Comparison of ENCODE assay signal across 10 cellular contexts in genomic region chr10:33136781-33137180, GRCh38.
DNase-seq lines count a peak whose midpoint lies in the region; ATAC-seq and TF ChIP-seq lines count a peak whose summit lies in the region.
"Had no signal": no experiment of that assay in that cellular context is flagged by ENCODE, and none has a peak within 500 bp of the region (broad histone marks: within the 10 kb centered on the region; RNA-seq: fewer than 3 reads in every experiment).

No MANE protein-coding gene starts in this region.

- H3K23ac ChIP-seq in IMR-90 (ENCODE audit: low read depth, low read length), result peak overlapping the region; percentile 1; the same call in 1 of the 2 replicates

- peak overlapping the region; percentile 20 for H2AK9ac ChIP-seq in IMR-90 (replicated peaks; ENCODE audit: low read depth, low read length, poor library complexity)

- ATAC-seq in IMR-90 (ENCODE audit: low read depth) (peak; percentile 61), HG02884 (IDR thresholded peaks at IDR 0.05; ENCODE audit: unreplicated experiment) (no peak)
- ATAC-seq in naive thymus-derived CD8-positive, alpha-beta T cell, result no peak

- H3K27ac ChIP-seq in IMR-90 (ENCODE audit: insufficient read depth, low read length) (peak overlapping the region; percentile 74), tibial artery (no peak overlapping the region)
- H3K27ac ChIP-seq: coronary artery had no signal

- dilution Hi-C loops in IMR-90 (cut with HindIII; ENCODE audit: low sequenced_read_pairs, unreplicated experiment), result no loop called here

- POLR2A ChIA-PET in IMR-90 (lab: Charles Lee; ENCODE audit: unreplicated experiment), result no interaction called here
- POLR2A ChIA-PET in naive thymus-derived CD8-positive, alpha-beta T cell (lab: Charles Lee), result interaction anchor here (2.3 kb wide), 1 partner anchor 10 kb away, joined by 12 read pairs; no protein-coding TSS in a partner anchor

- peak overlapping the region; percentile 68; the same call in 1 of the 2 replicates for H2AK5ac ChIP-seq in IMR-90 (ENCODE audit: low read depth, low read length)

- H3K9me3 Mint-ChIP-seq in naive thymus-derived CD8-positive, alpha-beta T cell, result no peaks in the 10 kb centered on the region

- peaks cover 19% of the 10 kb centered on the region for H3K4me1 ChIP-seq in IMR-90 (ENCODE audit: control insufficient read depth, insufficient read depth, low read length)
- peaks cover 0 to 16% (median 0%) of the 10 kb centered on the region in 4 donors for H3K4me1 ChIP-seq in tibial artery

- H3K4me3 Mint-ChIP-seq in naive thymus-derived CD8-positive, alpha-beta T cell, result peak overlapping the region in 4 of 10 donors; percentile 5 to 71 (median 26)

- peak overlapping the region; percentile 62 for H3K14ac ChIP-seq in IMR-90 (replicated peaks; ENCODE audit: low read depth, low read length)

- TF ChIP-seq CTCF in IMR-90 (conservative IDR thresholded peaks at IDR 0.05; ENCODE audit: low read depth, low read length), result no peak
- TF ChIP-seq CTCF in tibial artery (IDR thresholded peaks at IDR 0.05), result no peak

- no peak overlapping the region for H3K9ac ChIP-seq in IMR-90 (ENCODE audit: low read depth, low read length)

- peak overlapping the region; percentile 78; the same call in 2 of the 3 replicates for H2BK15ac ChIP-seq in IMR-90 (ENCODE audit: low read depth, low read length)

- H3K4me1 Mint-ChIP-seq in naive thymus-derived CD8-positive, alpha-beta T cell, result peaks cover 28 to 88% (median 73%) of the 10 kb centered on the region in 4 donors

- H3K4ac ChIP-seq in IMR-90 (ENCODE audit: low read depth, low read length), result peak overlapping the region; percentile 70

- H3K27me3 Mint-ChIP-seq in naive thymus-derived CD8-positive, alpha-beta T cell, result peaks cover 0 to 1% (median 0%) of the 10 kb centered on the region in 5 donors

- H3K27me3 ChIP-seq in IMR-90 (ENCODE audit: control insufficient read depth, insufficient read depth, low read length), result no peaks in the 10 kb centered on the region
- no peaks in the 10 kb centered on the region for H3K27me3 ChIP-seq in tibial artery

- TF ChIP-seq POLR2A in IMR-90 (IDR thresholded peaks at IDR 0.05; ENCODE audit: low read depth, low read length), result no peak

- H3K18ac ChIP-seq in IMR-90 (ENCODE audit: low read depth, low read length), result peak overlapping the region; percentile 63

- peak overlapping the region in 1 of 2 experiments; percentile 69; a peak in 2 of 4 replicates for H4K8ac ChIP-seq in IMR-90 (ENCODE audit: low read depth in 2 of 2, low read length in 2 of 2)

- no peaks in the 10 kb centered on the region for H3K36me3 Mint-ChIP-seq in naive thymus-derived CD8-positive, alpha-beta T cell

- no peaks in the 10 kb centered on the region for H3K36me3 ChIP-seq in IMR-90 (ENCODE audit: control insufficient read depth, insufficient read depth, low read length)
- no peaks in the 10 kb centered on the region for H3K36me3 ChIP-seq in tibial artery

- TF ChIP-seq RAD21 in IMR-90 (IDR thresholded peaks at IDR 0.05; ENCODE audit: low read length), result no peak

- H3K9me1 ChIP-seq in IMR-90 (ENCODE audit: insufficient read depth, low read length), result peaks cover 18% of the 10 kb centered on the region

- no TSS peak for BruUV-seq in IMR-90 (replicated peaks; lab: Mats Ljungman, UMichigan)

- no peaks in the 10 kb centered on the region for H3K9me3 ChIP-seq in IMR-90 (ENCODE audit: control insufficient read depth, insufficient read depth, low read length)
- no peaks in the 10 kb centered on the region for H3K9me3 ChIP-seq in tibial artery

- DNase-seq in EL (peak; percentile 83), IMR-90 (peak; percentile 78), astrocyte of the hippocampus (ENCODE audit: low read depth, low spot score) (peak; percentile 40), tibial artery (no peak), T1000 (lab: John Stamatoyannopoulos, UW) (no peak)
- DNase-seq in naive thymus-derived CD8-positive, alpha-beta T cell, result no peak
- DNase-seq: occipital lobe, RPMI8226 had no signal

- H3K27ac Mint-ChIP-seq in naive thymus-derived CD8-positive, alpha-beta T cell, result peak overlapping the region; percentile 76 to 99 (median 97)

- peak overlapping the region; percentile 81 for H2BK5ac ChIP-seq in IMR-90 (ENCODE audit: low read depth, low read length, poor library complexity, severe bottlenecking)

- H3K79me1 ChIP-seq in IMR-90 (ENCODE audit: low read depth in 1 of 2, low read length in 2 of 2), result no peaks in the 10 kb centered on the region

- H2BK20ac ChIP-seq in IMR-90 (ENCODE audit: low read depth, low read length), result peak overlapping the region; percentile 75

- in situ Hi-C loops in IMR-90 (cut with MboI; ENCODE audit: low sequenced_read_pairs), result no loop called here

- intact Hi-C loops in IMR-90 (cut with micrococcal nuclease), result no loop called here
- intact Hi-C loops in tibial artery (cut with DNase I; ENCODE audit: low total_unique reads), result no loop called here

- peak overlapping the region; percentile 73 for H2BK120ac ChIP-seq in IMR-90 (ENCODE audit: low read depth, low read length)

- peak overlapping the region; percentile 10; the same call in 1 of the 2 replicates for H4K5ac ChIP-seq in IMR-90 (ENCODE audit: low read depth, low read length)

- no peak overlapping the region for H3K4me3 ChIP-seq in IMR-90 (ENCODE audit: insufficient read depth, low read depth, low read length)
- H3K4me3 ChIP-seq in tibial artery, result no peak overlapping the region
- H3K4me3 ChIP-seq: coronary artery had no signal

- H3K4me2 ChIP-seq in IMR-90 (ENCODE audit: low read depth, low read length), result peak overlapping the region; percentile 28; the same call in 1 of the 2 replicates

- H2AFZ ChIP-seq in IMR-90 (replicated peaks; ENCODE audit: low read length, poor library complexity), result no peak overlapping the region

- peak overlapping the region; percentile 53 for H4K91ac ChIP-seq in IMR-90 (ENCODE audit: insufficient read depth, low read depth, low read length)

- no CpG with 5 or more reads among the region's 1 CpG for WGBS in IMR-90 (ENCODE audit: extremely low coverage in 2 of 2, insufficient read length in 1 of 2), 2 experiments

- CTCF ChIA-PET in IMR-90 (lab: Yijun Ruan, JAX), result no interaction called here

- H3K56ac ChIP-seq in IMR-90 (ENCODE audit: extremely low read depth, insufficient read depth, low read length), result peak overlapping the region; percentile 44; the same call in 1 of the 2 replicates

- no peaks in the 10 kb centered on the region for H4K20me1 ChIP-seq in IMR-90 (ENCODE audit: insufficient read depth, low read length)

TF ChIP-seq in IMR-90, 13 proteins besides CTCF, POLR2A, EP300 and RAD21:
- TF ChIP-seq CHD1 (IDR thresholded peaks at IDR 0.05; ENCODE audit: low read depth, low read length) (no peak), BHLHE40 (IDR thresholded peaks at IDR 0.05; ENCODE audit: low read depth, low read length) (peak; percentile 48), FOS (IDR thresholded peaks at IDR 0.05; ENCODE audit: low read depth, low read length) (peak; percentile 77; the same call in 1 of the 2 replicates)

Comparison
In these comparisons a context has a peak if more than half of its experiments do, and no peak if none do; other contexts are left out.
1. DNase-seq: peak in EL (single experiment), IMR-90 (single experiment) and astrocyte of the hippocampus (single experiment); none in naive thymus-derived CD8-positive, alpha-beta T cell (0 of 10), tibial artery (0 of 2) and T1000 (single experiment).